1 cellular context compared by ENCODE assay signal in the genomic region with DNA sequence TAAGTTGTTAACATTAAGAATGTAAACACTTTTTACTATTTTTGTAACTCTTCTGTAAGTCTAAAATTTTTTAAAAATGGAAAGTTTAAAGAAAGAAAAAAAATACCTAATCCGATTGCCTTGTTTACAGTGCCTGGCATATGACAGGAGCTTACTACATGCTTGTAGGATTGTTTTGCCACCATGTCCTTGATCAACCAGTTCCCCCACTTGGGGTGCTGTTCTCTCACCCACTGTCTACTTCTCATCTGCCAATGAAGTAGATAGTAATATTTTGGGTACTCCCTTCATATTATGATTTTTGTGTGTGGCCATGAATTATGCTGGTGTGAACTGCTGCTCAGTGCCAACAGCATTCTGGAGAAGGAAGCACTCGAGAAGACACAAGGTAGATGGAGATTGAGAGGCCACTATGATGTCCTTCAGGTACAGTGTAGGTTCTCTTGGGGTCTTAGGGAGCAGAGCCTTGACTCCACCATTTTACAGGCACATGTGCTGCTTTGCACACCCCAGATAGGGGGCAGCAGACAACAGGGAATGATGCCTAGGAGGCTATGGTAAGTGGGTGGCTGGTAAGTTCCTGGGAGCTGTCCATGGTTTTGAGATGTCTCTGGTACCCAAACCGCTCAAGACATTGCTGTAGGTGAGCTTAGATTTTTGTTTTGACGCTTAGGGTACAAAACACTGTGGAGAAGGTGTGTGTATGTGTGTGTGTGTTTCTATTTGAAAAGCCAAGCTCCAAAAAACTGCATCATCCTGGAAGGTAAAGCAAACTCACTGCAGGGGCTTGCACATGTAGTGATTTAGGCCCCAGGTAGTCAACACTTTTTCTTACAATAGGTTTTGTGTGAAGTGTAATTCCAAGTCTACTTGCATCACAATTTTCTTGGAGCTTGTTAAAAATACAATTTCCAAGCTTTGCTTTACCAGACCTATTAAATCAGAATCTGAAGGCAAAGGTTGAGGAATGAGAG.
A peak's percentile ranks its signal among the peaks of the same experiment; 100 is the strongest.
TF ChIP-seq lines count a peak whose summit lies in the region.

No MANE protein-coding gene starts in this region.

TF ChIP-seq in HepG2, 621 proteins besides CTCF, POLR2A, EP300 and RAD21 (continued from another document and continues in another):
- TF ChIP-seq, protein P1, sequence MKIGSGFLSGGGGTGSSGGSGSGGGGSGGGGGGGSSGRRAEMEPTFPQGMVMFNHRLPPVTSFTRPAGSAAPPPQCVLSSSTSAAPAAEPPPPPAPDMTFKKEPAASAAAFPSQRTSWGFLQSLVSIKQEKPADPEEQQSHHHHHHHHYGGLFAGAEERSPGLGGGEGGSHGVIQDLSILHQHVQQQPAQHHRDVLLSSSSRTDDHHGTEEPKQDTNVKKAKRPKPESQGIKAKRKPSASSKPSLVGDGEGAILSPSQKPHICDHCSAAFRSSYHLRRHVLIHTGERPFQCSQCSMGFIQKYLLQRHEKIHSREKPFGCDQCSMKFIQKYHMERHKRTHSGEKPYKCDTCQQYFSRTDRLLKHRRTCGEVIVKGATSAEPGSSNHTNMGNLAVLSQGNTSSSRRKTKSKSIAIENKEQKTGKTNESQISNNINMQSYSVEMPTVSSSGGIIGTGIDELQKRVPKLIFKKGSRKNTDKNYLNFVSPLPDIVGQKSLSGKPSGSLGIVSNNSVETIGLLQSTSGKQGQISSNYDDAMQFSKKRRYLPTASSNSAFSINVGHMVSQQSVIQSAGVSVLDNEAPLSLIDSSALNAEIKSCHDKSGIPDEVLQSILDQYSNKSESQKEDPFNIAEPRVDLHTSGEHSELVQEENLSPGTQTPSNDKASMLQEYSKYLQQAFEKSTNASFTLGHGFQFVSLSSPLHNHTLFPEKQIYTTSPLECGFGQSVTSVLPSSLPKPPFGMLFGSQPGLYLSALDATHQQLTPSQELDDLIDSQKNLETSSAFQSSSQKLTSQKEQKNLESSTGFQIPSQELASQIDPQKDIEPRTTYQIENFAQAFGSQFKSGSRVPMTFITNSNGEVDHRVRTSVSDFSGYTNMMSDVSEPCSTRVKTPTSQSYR (CRISPR knock-in tag; IDR thresholded peaks at IDR 0.05; ENCODE audit: borderline replicate concordance), result peak; percentile 18; the same call in 1 of the 2 replicates
- TF ChIP-seq ZNF737 (CRISPR knock-in tag; IDR thresholded peaks at IDR 0.05; ENCODE audit: borderline replicate concordance), result no peak
- TF ChIP-seq, protein P2, sequence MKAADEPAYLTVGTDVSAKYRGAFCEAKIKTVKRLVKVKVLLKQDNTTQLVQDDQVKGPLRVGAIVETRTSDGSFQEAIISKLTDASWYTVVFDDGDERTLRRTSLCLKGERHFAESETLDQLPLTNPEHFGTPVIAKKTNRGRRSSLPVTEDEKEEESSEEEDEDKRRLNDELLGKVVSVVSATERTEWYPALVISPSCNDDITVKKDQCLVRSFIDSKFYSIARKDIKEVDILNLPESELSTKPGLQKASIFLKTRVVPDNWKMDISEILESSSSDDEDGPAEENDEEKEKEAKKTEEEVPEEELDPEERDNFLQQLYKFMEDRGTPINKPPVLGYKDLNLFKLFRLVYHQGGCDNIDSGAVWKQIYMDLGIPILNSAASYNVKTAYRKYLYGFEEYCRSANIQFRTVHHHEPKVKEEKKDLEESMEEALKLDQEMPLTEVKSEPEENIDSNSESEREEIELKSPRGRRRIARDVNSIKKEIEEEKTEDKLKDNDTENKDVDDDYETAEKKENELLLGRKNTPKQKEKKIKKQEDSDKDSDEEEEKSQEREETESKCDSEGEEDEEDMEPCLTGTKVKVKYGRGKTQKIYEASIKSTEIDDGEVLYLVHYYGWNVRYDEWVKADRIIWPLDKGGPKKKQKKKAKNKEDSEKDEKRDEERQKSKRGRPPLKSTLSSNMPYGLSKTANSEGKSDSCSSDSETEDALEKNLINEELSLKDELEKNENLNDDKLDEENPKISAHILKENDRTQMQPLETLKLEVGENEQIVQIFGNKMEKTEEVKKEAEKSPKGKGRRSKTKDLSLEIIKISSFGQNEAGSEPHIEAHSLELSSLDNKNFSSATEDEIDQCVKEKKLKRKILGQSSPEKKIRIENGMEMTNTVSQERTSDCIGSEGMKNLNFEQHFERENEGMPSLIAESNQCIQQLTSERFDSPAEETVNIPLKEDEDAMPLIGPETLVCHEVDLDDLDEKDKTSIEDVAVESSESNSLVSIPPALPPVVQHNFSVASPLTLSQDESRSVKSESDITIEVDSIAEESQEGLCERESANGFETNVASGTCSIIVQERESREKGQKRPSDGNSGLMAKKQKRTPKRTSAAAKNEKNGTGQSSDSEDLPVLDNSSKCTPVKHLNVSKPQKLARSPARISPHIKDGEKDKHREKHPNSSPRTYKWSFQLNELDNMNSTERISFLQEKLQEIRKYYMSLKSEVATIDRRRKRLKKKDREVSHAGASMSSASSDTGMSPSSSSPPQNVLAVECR (CRISPR knock-in tag; IDR thresholded peaks at IDR 0.05; ENCODE audit: borderline replicate concordance), result peak; percentile 16; the same call in 1 of the 2 replicates
- TF ChIP-seq ZNF501 (CRISPR knock-in tag; IDR thresholded peaks at IDR 0.05), result no peak
- peak; percentile 65 for TF ChIP-seq FOXO1 (CRISPR knock-in tag; IDR thresholded peaks at IDR 0.05)
- TF ChIP-seq, protein P3, sequence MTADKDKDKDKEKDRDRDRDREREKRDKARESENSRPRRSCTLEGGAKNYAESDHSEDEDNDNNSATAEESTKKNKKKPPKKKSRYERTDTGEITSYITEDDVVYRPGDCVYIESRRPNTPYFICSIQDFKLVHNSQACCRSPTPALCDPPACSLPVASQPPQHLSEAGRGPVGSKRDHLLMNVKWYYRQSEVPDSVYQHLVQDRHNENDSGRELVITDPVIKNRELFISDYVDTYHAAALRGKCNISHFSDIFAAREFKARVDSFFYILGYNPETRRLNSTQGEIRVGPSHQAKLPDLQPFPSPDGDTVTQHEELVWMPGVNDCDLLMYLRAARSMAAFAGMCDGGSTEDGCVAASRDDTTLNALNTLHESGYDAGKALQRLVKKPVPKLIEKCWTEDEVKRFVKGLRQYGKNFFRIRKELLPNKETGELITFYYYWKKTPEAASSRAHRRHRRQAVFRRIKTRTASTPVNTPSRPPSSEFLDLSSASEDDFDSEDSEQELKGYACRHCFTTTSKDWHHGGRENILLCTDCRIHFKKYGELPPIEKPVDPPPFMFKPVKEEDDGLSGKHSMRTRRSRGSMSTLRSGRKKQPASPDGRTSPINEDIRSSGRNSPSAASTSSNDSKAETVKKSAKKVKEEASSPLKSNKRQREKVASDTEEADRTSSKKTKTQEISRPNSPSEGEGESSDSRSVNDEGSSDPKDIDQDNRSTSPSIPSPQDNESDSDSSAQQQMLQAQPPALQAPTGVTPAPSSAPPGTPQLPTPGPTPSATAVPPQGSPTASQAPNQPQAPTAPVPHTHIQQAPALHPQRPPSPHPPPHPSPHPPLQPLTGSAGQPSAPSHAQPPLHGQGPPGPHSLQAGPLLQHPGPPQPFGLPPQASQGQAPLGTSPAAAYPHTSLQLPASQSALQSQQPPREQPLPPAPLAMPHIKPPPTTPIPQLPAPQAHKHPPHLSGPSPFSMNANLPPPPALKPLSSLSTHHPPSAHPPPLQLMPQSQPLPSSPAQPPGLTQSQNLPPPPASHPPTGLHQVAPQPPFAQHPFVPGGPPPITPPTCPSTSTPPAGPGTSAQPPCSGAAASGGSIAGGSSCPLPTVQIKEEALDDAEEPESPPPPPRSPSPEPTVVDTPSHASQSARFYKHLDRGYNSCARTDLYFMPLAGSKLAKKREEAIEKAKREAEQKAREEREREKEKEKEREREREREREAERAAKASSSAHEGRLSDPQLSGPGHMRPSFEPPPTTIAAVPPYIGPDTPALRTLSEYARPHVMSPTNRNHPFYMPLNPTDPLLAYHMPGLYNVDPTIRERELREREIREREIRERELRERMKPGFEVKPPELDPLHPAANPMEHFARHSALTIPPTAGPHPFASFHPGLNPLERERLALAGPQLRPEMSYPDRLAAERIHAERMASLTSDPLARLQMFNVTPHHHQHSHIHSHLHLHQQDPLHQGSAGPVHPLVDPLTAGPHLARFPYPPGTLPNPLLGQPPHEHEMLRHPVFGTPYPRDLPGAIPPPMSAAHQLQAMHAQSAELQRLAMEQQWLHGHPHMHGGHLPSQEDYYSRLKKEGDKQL (CRISPR knock-in tag; IDR thresholded peaks at IDR 0.05; ENCODE audit: low read depth), result no peak
- TF ChIP-seq, protein P4, sequence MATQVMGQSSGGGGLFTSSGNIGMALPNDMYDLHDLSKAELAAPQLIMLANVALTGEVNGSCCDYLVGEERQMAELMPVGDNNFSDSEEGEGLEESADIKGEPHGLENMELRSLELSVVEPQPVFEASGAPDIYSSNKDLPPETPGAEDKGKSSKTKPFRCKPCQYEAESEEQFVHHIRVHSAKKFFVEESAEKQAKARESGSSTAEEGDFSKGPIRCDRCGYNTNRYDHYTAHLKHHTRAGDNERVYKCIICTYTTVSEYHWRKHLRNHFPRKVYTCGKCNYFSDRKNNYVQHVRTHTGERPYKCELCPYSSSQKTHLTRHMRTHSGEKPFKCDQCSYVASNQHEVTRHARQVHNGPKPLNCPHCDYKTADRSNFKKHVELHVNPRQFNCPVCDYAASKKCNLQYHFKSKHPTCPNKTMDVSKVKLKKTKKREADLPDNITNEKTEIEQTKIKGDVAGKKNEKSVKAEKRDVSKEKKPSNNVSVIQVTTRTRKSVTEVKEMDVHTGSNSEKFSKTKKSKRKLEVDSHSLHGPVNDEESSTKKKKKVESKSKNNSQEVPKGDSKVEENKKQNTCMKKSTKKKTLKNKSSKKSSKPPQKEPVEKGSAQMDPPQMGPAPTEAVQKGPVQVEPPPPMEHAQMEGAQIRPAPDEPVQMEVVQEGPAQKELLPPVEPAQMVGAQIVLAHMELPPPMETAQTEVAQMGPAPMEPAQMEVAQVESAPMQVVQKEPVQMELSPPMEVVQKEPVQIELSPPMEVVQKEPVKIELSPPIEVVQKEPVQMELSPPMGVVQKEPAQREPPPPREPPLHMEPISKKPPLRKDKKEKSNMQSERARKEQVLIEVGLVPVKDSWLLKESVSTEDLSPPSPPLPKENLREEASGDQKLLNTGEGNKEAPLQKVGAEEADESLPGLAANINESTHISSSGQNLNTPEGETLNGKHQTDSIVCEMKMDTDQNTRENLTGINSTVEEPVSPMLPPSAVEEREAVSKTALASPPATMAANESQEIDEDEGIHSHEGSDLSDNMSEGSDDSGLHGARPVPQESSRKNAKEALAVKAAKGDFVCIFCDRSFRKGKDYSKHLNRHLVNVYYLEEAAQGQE (IDR thresholded peaks at IDR 0.05; ENCODE audit: borderline replicate concordance in 1 of 2, low read depth in 1 of 2, low read length in 2 of 2), result peak; percentile 93 to 99
- no peak for TF ChIP-seq ZNF3 (CRISPR knock-in tag; IDR thresholded peaks at IDR 0.05)
- TF ChIP-seq PRMT3 (CRISPR knock-in tag; IDR thresholded peaks at IDR 0.05; ENCODE audit: borderline replicate concordance, low read depth), result no peak
- TF ChIP-seq, protein P5, sequence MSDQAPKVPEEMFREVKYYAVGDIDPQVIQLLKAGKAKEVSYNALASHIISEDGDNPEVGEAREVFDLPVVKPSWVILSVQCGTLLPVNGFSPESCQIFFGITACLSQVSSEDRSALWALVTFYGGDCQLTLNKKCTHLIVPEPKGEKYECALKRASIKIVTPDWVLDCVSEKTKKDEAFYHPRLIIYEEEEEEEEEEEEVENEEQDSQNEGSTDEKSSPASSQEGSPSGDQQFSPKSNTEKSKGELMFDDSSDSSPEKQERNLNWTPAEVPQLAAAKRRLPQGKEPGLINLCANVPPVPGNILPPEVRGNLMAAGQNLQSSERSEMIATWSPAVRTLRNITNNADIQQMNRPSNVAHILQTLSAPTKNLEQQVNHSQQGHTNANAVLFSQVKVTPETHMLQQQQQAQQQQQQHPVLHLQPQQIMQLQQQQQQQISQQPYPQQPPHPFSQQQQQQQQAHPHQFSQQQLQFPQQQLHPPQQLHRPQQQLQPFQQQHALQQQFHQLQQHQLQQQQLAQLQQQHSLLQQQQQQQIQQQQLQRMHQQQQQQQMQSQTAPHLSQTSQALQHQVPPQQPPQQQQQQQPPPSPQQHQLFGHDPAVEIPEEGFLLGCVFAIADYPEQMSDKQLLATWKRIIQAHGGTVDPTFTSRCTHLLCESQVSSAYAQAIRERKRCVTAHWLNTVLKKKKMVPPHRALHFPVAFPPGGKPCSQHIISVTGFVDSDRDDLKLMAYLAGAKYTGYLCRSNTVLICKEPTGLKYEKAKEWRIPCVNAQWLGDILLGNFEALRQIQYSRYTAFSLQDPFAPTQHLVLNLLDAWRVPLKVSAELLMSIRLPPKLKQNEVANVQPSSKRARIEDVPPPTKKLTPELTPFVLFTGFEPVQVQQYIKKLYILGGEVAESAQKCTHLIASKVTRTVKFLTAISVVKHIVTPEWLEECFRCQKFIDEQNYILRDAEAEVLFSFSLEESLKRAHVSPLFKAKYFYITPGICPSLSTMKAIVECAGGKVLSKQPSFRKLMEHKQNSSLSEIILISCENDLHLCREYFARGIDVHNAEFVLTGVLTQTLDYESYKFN (CRISPR knock-in tag; conservative IDR thresholded peaks at IDR 0.05), result no peak
- no peak for TF ChIP-seq TARDBP (CRISPR knock-in tag; IDR thresholded peaks at IDR 0.05)
- peak; percentile 82 for TF ChIP-seq TEAD3 (CRISPR knock-in tag; optimal IDR thresholded peaks at IDR 0.05; ENCODE audit: borderline replicate concordance)
- no peak for TF ChIP-seq MLLT10 (CRISPR knock-in tag; IDR thresholded peaks at IDR 0.05)
- TF ChIP-seq TCF7L2 (IDR thresholded peaks at IDR 0.05; ENCODE audit: low read depth, low read length), result no peak
- no peak for TF ChIP-seq ISX (CRISPR knock-in tag; conservative IDR thresholded peaks at IDR 0.05)
- TF ChIP-seq, protein P6, sequence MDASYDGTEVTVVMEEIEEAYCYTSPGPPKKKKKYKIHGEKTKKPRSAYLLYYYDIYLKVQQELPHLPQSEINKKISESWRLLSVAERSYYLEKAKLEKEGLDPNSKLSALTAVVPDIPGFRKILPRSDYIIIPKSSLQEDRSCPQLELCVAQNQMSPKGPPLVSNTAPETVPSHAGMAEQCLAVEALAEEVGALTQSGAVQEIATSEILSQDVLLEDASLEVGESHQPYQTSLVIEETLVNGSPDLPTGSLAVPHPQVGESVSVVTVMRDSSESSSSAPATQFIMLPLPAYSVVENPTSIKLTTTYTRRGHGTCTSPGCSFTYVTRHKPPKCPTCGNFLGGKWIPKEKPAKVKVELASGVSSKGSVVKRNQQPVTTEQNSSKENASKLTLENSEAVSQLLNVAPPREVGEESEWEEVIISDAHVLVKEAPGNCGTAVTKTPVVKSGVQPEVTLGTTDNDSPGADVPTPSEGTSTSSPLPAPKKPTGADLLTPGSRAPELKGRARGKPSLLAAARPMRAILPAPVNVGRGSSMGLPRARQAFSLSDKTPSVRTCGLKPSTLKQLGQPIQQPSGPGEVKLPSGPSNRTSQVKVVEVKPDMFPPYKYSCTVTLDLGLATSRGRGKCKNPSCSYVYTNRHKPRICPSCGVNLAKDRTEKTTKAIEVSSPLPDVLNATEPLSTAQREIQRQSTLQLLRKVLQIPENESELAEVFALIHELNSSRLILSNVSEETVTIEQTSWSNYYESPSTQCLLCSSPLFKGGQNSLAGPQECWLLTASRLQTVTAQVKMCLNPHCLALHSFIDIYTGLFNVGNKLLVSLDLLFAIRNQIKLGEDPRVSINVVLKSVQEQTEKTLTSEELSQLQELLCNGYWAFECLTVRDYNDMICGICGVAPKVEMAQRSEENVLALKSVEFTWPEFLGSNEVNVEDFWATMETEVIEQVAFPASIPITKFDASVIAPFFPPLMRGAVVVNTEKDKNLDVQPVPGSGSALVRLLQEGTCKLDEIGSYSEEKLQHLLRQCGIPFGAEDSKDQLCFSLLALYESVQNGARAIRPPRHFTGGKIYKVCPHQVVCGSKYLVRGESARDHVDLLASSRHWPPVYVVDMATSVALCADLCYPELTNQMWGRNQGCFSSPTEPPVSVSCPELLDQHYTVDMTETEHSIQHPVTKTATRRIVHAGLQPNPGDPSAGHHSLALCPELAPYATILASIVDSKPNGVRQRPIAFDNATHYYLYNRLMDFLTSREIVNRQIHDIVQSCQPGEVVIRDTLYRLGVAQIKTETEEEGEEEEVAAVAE (CRISPR knock-in tag; IDR thresholded peaks at IDR 0.05; ENCODE audit: borderline replicate concordance), result peak; percentile 83; the same call in 1 of the 2 replicates
- TF ChIP-seq NR2F2 (IDR thresholded peaks at IDR 0.05; ENCODE audit: borderline replicate concordance, low read depth), result no peak
- no peak for TF ChIP-seq HNRNPUL1 (IDR thresholded peaks at IDR 0.05; ENCODE audit: low read depth, low read length)
- no peak for TF ChIP-seq NFATC3 (CRISPR knock-in tag; IDR thresholded peaks at IDR 0.05)
- no peak for TF ChIP-seq ZSCAN31 (CRISPR knock-in tag; IDR thresholded peaks at IDR 0.05; ENCODE audit: low read depth)
